1 cellular context compared by ENCODE assay signal in genomic region chr12:130916251-130916911, GRCh38.
A peak's percentile ranks its signal among the peaks of the same experiment; 100 is the strongest.
TF ChIP-seq lines count a peak whose summit lies in the region.

No MANE protein-coding gene starts in this region.

TF ChIP-seq in HepG2, 621 proteins besides CTCF, POLR2A, EP300 and RAD21 (continued from another document and continues in another):
- TF ChIP-seq ZNF747 (CRISPR knock-in tag; IDR thresholded peaks at IDR 0.05; ENCODE audit: borderline replicate concordance) (0 out of 2 replicates have a peak, but pooled peaks have one; percentile 58), TFDP1 (CRISPR knock-in tag; IDR thresholded peaks at IDR 0.05; ENCODE audit: borderline replicate concordance) (peak; percentile 77; the same call in 1 of the 2 replicates), DNMT1 (CRISPR knock-in tag; IDR thresholded peaks at IDR 0.05) (no peak), MIXL1 (CRISPR knock-in tag; IDR thresholded peaks at IDR 0.05) (peak; percentile 86; the same call in 1 of the 2 replicates), PLRG1 (conservative IDR thresholded peaks at IDR 0.05) (no peak), ZKSCAN5 (CRISPR knock-in tag; IDR thresholded peaks at IDR 0.05) (no peak), GATAD2A (CRISPR knock-in tag; IDR thresholded peaks at IDR 0.05) (peak; percentile 46; the same call in 1 of the 2 replicates), ZNF350 (CRISPR knock-in tag; IDR thresholded peaks at IDR 0.05; ENCODE audit: borderline replicate concordance, low read depth) (0 out of 2 replicates have a peak, but pooled peaks have one; percentile 19), IRF2 (CRISPR knock-in tag; IDR thresholded peaks at IDR 0.05) (0 out of 2 replicates have a peak, but pooled peaks have one; percentile 28), ZNF331 (CRISPR knock-in tag; IDR thresholded peaks at IDR 0.05) (peak; percentile 26; the same call in 1 of the 2 replicates), TEAD3 (CRISPR knock-in tag; optimal IDR thresholded peaks at IDR 0.05; ENCODE audit: borderline replicate concordance) (peak; percentile 85), ZNF605 (CRISPR knock-in tag; IDR thresholded peaks at IDR 0.05) (0 out of 2 replicates have a peak, but pooled peaks have one; percentile 53), NR2F2 (IDR thresholded peaks at IDR 0.05; ENCODE audit: borderline replicate concordance, low read depth) (0 out of 2 replicates have a peak, but pooled peaks have one; percentile 14), ZNF580 (CRISPR knock-in tag; IDR thresholded peaks at IDR 0.05; ENCODE audit: borderline replicate concordance, low read depth) (0 out of 2 replicates have a peak, but pooled peaks have one; percentile 26), STAT5B (CRISPR knock-in tag; IDR thresholded peaks at IDR 0.05) (no peak), TP53 (CRISPR knock-in tag; conservative IDR thresholded peaks at IDR 0.05) (no peak), REL (CRISPR knock-in tag; conservative IDR thresholded peaks at IDR 0.05) (no peak), ZBTB38 (CRISPR knock-in tag; IDR thresholded peaks at IDR 0.05) (0 out of 2 replicates have a peak, but pooled peaks have one; percentile 57), THAP11 (CRISPR knock-in tag; IDR thresholded peaks at IDR 0.05) (peak; percentile 44; the same call in 1 of the 2 replicates), NONO (IDR thresholded peaks at IDR 0.05) (no peak), NONO (CRISPR knock-in tag; conservative IDR thresholded peaks at IDR 0.05) (0 out of 2 replicates have a peak, but pooled peaks have one; percentile 44), ZNF136 (CRISPR knock-in tag; IDR thresholded peaks at IDR 0.05; ENCODE audit: low read depth) (no peak), GABPB1 (CRISPR knock-in tag; IDR thresholded peaks at IDR 0.05) (0 out of 2 replicates have a peak, but pooled peaks have one; percentile 18), ATF2 (CRISPR knock-in tag; IDR thresholded peaks at IDR 0.05) (0 out of 2 replicates have a peak, but pooled peaks have one; percentile 29), ERF (CRISPR knock-in tag; IDR thresholded peaks at IDR 0.05) (peak; percentile 56; the same call in 1 of the 2 replicates), E2F5 (CRISPR knock-in tag; conservative IDR thresholded peaks at IDR 0.05) (peak; percentile 71; the same call in 1 of the 2 replicates), SIN3B (IDR thresholded peaks at IDR 0.05; ENCODE audit: low read length) (peak; percentile 57; the same call in 1 of the 2 replicates), TBX2 (CRISPR knock-in tag; IDR thresholded peaks at IDR 0.05; ENCODE audit: borderline replicate concordance) (peak; percentile 48; the same call in 1 of the 2 replicates), ZSCAN31 (CRISPR knock-in tag; IDR thresholded peaks at IDR 0.05; ENCODE audit: low read depth) (0 out of 2 replicates have a peak, but pooled peaks have one; percentile 49), HNRNPL (IDR thresholded peaks at IDR 0.05; ENCODE audit: low read depth, low read length) (no peak), ZNF614 (CRISPR knock-in tag; IDR thresholded peaks at IDR 0.05; ENCODE audit: borderline replicate concordance) (peak; percentile 76; the same call in 1 of the 2 replicates), CEBPB (IDR thresholded peaks at IDR 0.05; ENCODE audit: borderline replicate concordance, low read depth, low read length) (peak; percentile 99), MIER2 (CRISPR knock-in tag; IDR thresholded peaks at IDR 0.05) (0 out of 2 replicates have a peak, but pooled peaks have one; percentile 16), MED1 (CRISPR knock-in tag; IDR thresholded peaks at IDR 0.05) (peak; percentile 64), KDM3A (CRISPR knock-in tag; IDR thresholded peaks at IDR 0.05; ENCODE audit: low read depth) (peak; percentile 68; the same call in 1 of the 2 replicates), THRA (CRISPR knock-in tag; IDR thresholded peaks at IDR 0.05; ENCODE audit: borderline replicate concordance) (0 out of 2 replicates have a peak, but pooled peaks have one; percentile 33), CBX5 (CRISPR knock-in tag; IDR thresholded peaks at IDR 0.05; ENCODE audit: borderline replicate concordance) (peak; percentile 48; the same call in 1 of the 2 replicates), KDM5B (CRISPR knock-in tag; IDR thresholded peaks at IDR 0.05; ENCODE audit: borderline replicate concordance) (peak; percentile 43; the same call in 1 of the 2 replicates)
- TF ChIP-seq, protein P1, sequence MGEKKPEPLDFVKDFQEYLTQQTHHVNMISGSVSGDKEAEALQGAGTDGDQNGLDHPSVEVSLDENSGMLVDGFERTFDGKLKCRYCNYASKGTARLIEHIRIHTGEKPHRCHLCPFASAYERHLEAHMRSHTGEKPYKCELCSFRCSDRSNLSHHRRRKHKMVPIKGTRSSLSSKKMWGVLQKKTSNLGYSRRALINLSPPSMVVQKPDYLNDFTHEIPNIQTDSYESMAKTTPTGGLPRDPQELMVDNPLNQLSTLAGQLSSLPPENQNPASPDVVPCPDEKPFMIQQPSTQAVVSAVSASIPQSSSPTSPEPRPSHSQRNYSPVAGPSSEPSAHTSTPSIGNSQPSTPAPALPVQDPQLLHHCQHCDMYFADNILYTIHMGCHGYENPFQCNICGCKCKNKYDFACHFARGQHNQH (CRISPR knock-in tag; IDR thresholded peaks at IDR 0.05) = peak; percentile 52; the same call in 1 of the 2 replicates
- TF ChIP-seq, protein P2, sequence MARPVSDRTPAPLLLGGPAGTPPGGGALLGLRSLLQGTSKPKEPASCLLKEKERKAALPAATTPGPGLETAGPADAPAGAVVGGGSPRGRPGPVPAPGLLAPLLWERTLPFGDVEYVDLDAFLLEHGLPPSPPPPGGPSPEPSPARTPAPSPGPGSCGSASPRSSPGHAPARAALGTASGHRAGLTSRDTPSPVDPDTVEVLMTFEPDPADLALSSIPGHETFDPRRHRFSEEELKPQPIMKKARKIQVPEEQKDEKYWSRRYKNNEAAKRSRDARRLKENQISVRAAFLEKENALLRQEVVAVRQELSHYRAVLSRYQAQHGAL (CRISPR knock-in tag; IDR thresholded peaks at IDR 0.05; ENCODE audit: not compliant biosample characterization) = no peak
- TF ChIP-seq, protein P3, sequence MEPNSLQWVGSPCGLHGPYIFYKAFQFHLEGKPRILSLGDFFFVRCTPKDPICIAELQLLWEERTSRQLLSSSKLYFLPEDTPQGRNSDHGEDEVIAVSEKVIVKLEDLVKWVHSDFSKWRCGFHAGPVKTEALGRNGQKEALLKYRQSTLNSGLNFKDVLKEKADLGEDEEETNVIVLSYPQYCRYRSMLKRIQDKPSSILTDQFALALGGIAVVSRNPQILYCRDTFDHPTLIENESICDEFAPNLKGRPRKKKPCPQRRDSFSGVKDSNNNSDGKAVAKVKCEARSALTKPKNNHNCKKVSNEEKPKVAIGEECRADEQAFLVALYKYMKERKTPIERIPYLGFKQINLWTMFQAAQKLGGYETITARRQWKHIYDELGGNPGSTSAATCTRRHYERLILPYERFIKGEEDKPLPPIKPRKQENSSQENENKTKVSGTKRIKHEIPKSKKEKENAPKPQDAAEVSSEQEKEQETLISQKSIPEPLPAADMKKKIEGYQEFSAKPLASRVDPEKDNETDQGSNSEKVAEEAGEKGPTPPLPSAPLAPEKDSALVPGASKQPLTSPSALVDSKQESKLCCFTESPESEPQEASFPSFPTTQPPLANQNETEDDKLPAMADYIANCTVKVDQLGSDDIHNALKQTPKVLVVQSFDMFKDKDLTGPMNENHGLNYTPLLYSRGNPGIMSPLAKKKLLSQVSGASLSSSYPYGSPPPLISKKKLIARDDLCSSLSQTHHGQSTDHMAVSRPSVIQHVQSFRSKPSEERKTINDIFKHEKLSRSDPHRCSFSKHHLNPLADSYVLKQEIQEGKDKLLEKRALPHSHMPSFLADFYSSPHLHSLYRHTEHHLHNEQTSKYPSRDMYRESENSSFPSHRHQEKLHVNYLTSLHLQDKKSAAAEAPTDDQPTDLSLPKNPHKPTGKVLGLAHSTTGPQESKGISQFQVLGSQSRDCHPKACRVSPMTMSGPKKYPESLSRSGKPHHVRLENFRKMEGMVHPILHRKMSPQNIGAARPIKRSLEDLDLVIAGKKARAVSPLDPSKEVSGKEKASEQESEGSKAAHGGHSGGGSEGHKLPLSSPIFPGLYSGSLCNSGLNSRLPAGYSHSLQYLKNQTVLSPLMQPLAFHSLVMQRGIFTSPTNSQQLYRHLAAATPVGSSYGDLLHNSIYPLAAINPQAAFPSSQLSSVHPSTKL (CRISPR knock-in tag; IDR thresholded peaks at IDR 0.05) = peak; percentile 43
- TF ChIP-seq, protein P4, sequence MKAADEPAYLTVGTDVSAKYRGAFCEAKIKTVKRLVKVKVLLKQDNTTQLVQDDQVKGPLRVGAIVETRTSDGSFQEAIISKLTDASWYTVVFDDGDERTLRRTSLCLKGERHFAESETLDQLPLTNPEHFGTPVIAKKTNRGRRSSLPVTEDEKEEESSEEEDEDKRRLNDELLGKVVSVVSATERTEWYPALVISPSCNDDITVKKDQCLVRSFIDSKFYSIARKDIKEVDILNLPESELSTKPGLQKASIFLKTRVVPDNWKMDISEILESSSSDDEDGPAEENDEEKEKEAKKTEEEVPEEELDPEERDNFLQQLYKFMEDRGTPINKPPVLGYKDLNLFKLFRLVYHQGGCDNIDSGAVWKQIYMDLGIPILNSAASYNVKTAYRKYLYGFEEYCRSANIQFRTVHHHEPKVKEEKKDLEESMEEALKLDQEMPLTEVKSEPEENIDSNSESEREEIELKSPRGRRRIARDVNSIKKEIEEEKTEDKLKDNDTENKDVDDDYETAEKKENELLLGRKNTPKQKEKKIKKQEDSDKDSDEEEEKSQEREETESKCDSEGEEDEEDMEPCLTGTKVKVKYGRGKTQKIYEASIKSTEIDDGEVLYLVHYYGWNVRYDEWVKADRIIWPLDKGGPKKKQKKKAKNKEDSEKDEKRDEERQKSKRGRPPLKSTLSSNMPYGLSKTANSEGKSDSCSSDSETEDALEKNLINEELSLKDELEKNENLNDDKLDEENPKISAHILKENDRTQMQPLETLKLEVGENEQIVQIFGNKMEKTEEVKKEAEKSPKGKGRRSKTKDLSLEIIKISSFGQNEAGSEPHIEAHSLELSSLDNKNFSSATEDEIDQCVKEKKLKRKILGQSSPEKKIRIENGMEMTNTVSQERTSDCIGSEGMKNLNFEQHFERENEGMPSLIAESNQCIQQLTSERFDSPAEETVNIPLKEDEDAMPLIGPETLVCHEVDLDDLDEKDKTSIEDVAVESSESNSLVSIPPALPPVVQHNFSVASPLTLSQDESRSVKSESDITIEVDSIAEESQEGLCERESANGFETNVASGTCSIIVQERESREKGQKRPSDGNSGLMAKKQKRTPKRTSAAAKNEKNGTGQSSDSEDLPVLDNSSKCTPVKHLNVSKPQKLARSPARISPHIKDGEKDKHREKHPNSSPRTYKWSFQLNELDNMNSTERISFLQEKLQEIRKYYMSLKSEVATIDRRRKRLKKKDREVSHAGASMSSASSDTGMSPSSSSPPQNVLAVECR (CRISPR knock-in tag; IDR thresholded peaks at IDR 0.05; ENCODE audit: borderline replicate concordance) = peak; percentile 15; the same call in 1 of the 2 replicates
- TF ChIP-seq, protein P5, sequence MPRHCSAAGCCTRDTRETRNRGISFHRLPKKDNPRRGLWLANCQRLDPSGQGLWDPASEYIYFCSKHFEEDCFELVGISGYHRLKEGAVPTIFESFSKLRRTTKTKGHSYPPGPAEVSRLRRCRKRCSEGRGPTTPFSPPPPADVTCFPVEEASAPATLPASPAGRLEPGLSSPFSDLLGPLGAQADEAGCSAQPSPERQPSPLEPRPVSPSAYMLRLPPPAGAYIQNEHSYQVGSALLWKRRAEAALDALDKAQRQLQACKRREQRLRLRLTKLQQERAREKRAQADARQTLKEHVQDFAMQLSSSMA (CRISPR knock-in tag; IDR thresholded peaks at IDR 0.05) = 0 out of 2 replicates have a peak, but pooled peaks have one; percentile 35
- TF ChIP-seq, protein P6, sequence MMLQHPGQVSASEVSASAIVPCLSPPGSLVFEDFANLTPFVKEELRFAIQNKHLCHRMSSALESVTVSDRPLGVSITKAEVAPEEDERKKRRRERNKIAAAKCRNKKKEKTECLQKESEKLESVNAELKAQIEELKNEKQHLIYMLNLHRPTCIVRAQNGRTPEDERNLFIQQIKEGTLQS (CRISPR knock-in tag; IDR thresholded peaks at IDR 0.05) = no peak
